Comparison of ENCODE assay signal across 9 cellular contexts in the genomic region with DNA sequence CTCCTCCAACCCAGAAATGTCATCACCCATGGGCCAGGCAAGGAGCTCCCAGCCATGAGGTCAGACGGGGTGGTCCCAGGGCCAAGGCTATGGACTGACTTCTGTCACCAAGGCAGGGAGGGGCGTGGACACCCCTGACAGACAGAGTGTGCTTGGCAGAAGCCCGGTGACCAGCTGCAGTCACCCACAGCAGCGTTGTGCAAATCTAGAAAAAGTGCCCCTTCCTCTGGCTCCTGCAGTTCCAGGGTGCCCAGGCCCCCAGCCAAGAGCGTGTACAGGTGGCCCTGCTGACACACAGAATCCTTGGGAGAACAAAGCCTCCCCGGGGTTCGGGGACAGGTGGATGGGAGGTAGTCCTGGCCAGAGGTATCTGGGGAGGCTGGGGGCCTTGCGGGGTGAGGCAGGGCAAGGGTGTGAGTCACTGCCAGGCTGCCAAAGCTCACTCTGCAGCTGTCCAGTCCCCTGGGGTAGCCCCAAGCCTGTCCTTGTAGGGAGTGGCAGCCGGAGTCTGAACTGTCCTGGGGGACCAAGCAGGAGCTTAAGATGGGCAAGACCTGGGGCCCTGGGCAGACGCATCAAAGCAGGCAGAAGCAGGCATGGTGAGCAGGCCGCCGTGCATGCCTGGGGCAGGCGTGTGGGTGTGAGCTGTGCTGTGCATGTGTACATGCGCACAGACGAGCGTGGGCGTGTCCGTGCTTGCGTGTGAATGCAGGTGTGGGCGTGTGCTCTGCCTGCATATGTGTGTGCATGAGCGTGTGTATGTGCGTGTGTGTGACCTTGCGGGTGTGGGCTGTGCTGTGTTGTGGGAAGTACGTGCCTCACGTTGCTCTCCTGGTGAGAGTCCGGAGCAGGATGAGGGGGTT. TPM values are rescaled to one million over a fixed set of nuclear protein-coding genes. Genes with fewer than 3 reads are reported as not detected.
DNase-seq lines count a peak whose midpoint lies in the region; ATAC-seq and TF ChIP-seq lines count a peak whose summit lies in the region.
"Had no signal": no experiment of that assay in that cellular context is flagged by ENCODE, and none has a peak within 500 bp of the region (broad histone marks: within the 10 kb centered on the region; RNA-seq: fewer than 3 reads in every experiment).

No MANE protein-coding gene starts in this region.

- H3K4me3 ChIP-seq in uterus = no peak overlapping the region

- no peaks in the 10 kb centered on the region for H3K27me3 ChIP-seq in uterus

- no peak overlapping the region for H3K27ac ChIP-seq in uterus

- H3K27ac Mint-ChIP-seq in memory B cell (peak overlapping the region; percentile 62), HFFc6 (no peak overlapping the region)
- H3K27ac Mint-ChIP-seq in activated CD8-positive, alpha-beta memory T cell treated with anti-CD3 and anti-CD28 coated beads, Interleukin-2, amount 10 ng/mL, durations not matched to agents 7 days and 5 days = no peak overlapping the region

- DNase-seq in CD1c-positive myeloid dendritic cell (ENCODE audit: extremely low spot score) = peak; percentile 57
- peak; percentile 51 for DNase-seq in SK-N-DZ (ENCODE audit: low spot score)
- no peak for DNase-seq in memory B cell (ENCODE audit: low spot score in 2 of 2)
- DNase-seq in uterus = no peak
- DNase-seq in activated CD8-positive, alpha-beta memory T cell treated with anti-CD3 and anti-CD28 coated beads, Interleukin-2, amount 10 ng/mL, durations not matched to agents 7 days and 5 days = no peak
- DNase-seq in HFFc6 = no peak
- DNase-seq: H7 had no signal

- intact Hi-C loops in uterus (cut with DNase I; ENCODE audit: low total_unique reads) = no loop called here

- ATAC-seq in memory B cell (ENCODE audit: low read depth) (peak; percentile 10), GM18909 (IDR thresholded peaks at IDR 0.05; ENCODE audit: poor library complexity, unreplicated experiment) (no peak)
- ATAC-seq in activated CD8-positive, alpha-beta memory T cell treated with anti-CD3 and anti-CD28 coated beads, Interleukin-2, amount 10 ng/mL, durations not matched to agents 7 days and 5 days = no peak

- H3K4me3 Mint-ChIP-seq in memory B cell (no peak overlapping the region), HFFc6 (no peak overlapping the region)
- H3K4me3 Mint-ChIP-seq in activated CD8-positive, alpha-beta memory T cell treated with anti-CD3 and anti-CD28 coated beads, Interleukin-2, amount 10 ng/mL, durations not matched to agents 7 days and 5 days = no peak overlapping the region

- H3K9me3 Mint-ChIP-seq in memory B cell (no peaks in the 10 kb centered on the region), HFFc6 (no peaks in the 10 kb centered on the region)
- H3K9me3 Mint-ChIP-seq in activated CD8-positive, alpha-beta memory T cell treated with anti-CD3 and anti-CD28 coated beads, Interleukin-2, amount 10 ng/mL, durations not matched to agents 7 days and 5 days (ENCODE audit: low read depth) = no peaks in the 10 kb centered on the region

- H3K27me3 Mint-ChIP-seq in memory B cell = no peaks in the 10 kb centered on the region
- H3K27me3 Mint-ChIP-seq in activated CD8-positive, alpha-beta memory T cell treated with anti-CD3 and anti-CD28 coated beads, Interleukin-2, amount 10 ng/mL, durations not matched to agents 7 days and 5 days = no peaks in the 10 kb centered on the region
- H3K27me3 Mint-ChIP-seq in HFFc6 (ENCODE audit: insufficient read depth) = no peaks in the 10 kb centered on the region

- peak; percentile 21 for TF ChIP-seq POLR2A in GM19099 (IDR thresholded peaks at IDR 0.05; ENCODE audit: extremely low read depth, insufficient read length, low read depth)
- TF ChIP-seq POLR2A in uterus (IDR thresholded peaks at IDR 0.05) = no peak

- no peaks in the 10 kb centered on the region for H3K9me3 ChIP-seq in uterus

- H3K36me3 ChIP-seq in uterus = no peaks in the 10 kb centered on the region

- H3K4me1 Mint-ChIP-seq in memory B cell (peaks cover 31% of the 10 kb centered on the region), HFFc6 (ENCODE audit: low read depth) (peaks cover 9% of the 10 kb centered on the region)
- peaks cover 26% of the 10 kb centered on the region for H3K4me1 Mint-ChIP-seq in activated CD8-positive, alpha-beta memory T cell treated with anti-CD3 and anti-CD28 coated beads, Interleukin-2, amount 10 ng/mL, durations not matched to agents 7 days and 5 days

- TF ChIP-seq CTCF in uterus (IDR thresholded peaks at IDR 0.05) (no peak), HFFc6 (IDR thresholded peaks at IDR 0.05) (no peak)

- CTCF ChIA-PET in activated CD8-positive, alpha-beta memory T cell treated with anti-CD3 and anti-CD28 coated beads, Interleukin-2, amount 10 ng/mL, durations not matched to agents 7 days and 5 days (lab: Charles Lee) = no interaction called here

- H3K36me3 Mint-ChIP-seq in memory B cell (peaks cover 4% of the 10 kb centered on the region), HFFc6 (ENCODE audit: low read depth) (peaks cover 8% of the 10 kb centered on the region)
- H3K36me3 Mint-ChIP-seq in activated CD8-positive, alpha-beta memory T cell treated with anti-CD3 and anti-CD28 coated beads, Interleukin-2, amount 10 ng/mL, durations not matched to agents 7 days and 5 days = peaks cover 7% of the 10 kb centered on the region

- peaks cover 7 to 12% of the 10 kb centered on the region in 2 donors for H3K4me1 ChIP-seq in uterus

RNA-seq across cellular contexts. Expression of a gene that starts 3.3 kb away (rescaled TPM):
- polyA plus RNA-seq in SK-N-DZ (2014; cell fraction: cytosol; rRNA removed) = 1.8 and 2.4 TPM in 2 replicates
- polyA plus RNA-seq in SK-N-DZ (2014; cell fraction: nucleus; rRNA removed) = 3.8 and 11.8 TPM in 2 replicates
- 1 to 10 TPM in 2 of 4 donors, not detected in 2; 4.6 to 9.9 TPM for total RNA-seq in uterus
- total RNA-seq in activated CD8-positive, alpha-beta memory T cell treated with anti-CD3 and anti-CD28 coated beads, Interleukin-2, amount 10 ng/mL, durations not matched to agents 7 days and 5 days = 10 to 100 TPM; 14.3 to 19.8 TPM
- 10 to 100 TPM; 14.2 to 23.0 (median 18.8) TPM for total RNA-seq in HFFc6 (2021; fragmentation: NEBNext Ultra II Directional; extraction: Animal tissue kit (Norgen Biotek cat#: 25700))

RNA-seq across cellular contexts. Expression of a gene that starts 3.6 kb away (rescaled TPM):
- polyA plus RNA-seq in SK-N-DZ (2014; cell fraction: cytosol; rRNA removed) = 121 and 140 TPM in 2 replicates
- polyA plus RNA-seq in SK-N-DZ (2014; cell fraction: nucleus; rRNA removed) = 74.1 and 256 TPM in 2 replicates
- 100 to 1,000 TPM in 1 of 4 donors, 10 to 100 TPM in 3; 24.1 to 168 (median 64.2) TPM for total RNA-seq in uterus
- 100 to 1,000 TPM; 213 to 231 TPM for total RNA-seq in activated CD8-positive, alpha-beta memory T cell treated with anti-CD3 and anti-CD28 coated beads, Interleukin-2, amount 10 ng/mL, durations not matched to agents 7 days and 5 days
- 100 to 1,000 TPM; 181 to 374 (median 290) TPM for total RNA-seq in HFFc6 (2021; fragmentation: NEBNext Ultra II Directional; extraction: Animal tissue kit (Norgen Biotek cat#: 25700))

RNA-seq across cellular contexts. Expression of a gene that starts 11.3 kb away (rescaled TPM):
- not detected in 2 replicates for polyA plus RNA-seq in SK-N-DZ (2014; cell fraction: cytosol; rRNA removed)
- not detected in 2 replicates for polyA plus RNA-seq in SK-N-DZ (2014; cell fraction: nucleus; rRNA removed)
- 10 to 100 TPM in 1 of 4 donors, 1 to 10 TPM in 3; 1.2 to 12.6 (median 2.8) TPM for total RNA-seq in uterus
- total RNA-seq in activated CD8-positive, alpha-beta memory T cell treated with anti-CD3 and anti-CD28 coated beads, Interleukin-2, amount 10 ng/mL, durations not matched to agents 7 days and 5 days = 1 to 10 TPM; 1.1 to 1.5 TPM
- under 1 TPM in 5 of 6 experiments, not detected in 1; 0.13 to 0.62 (median 0.21) TPM for total RNA-seq in HFFc6 (2021; fragmentation: NEBNext Ultra II Directional; extraction: Animal tissue kit (Norgen Biotek cat#: 25700))

RNA-seq across cellular contexts. Expression of a gene that starts 28.0 kb away (rescaled TPM):
- polyA plus RNA-seq in SK-N-DZ (2014; cell fraction: cytosol; rRNA removed) = 29.2 and 44.3 TPM in 2 replicates
- polyA plus RNA-seq in SK-N-DZ (2014; cell fraction: nucleus; rRNA removed) = 129 and 164 TPM in 2 replicates
- 10 to 100 TPM; 17.7 to 80.6 (median 53.4) TPM for total RNA-seq in uterus
- total RNA-seq in activated CD8-positive, alpha-beta memory T cell treated with anti-CD3 and anti-CD28 coated beads, Interleukin-2, amount 10 ng/mL, durations not matched to agents 7 days and 5 days = 10 to 100 TPM; 38.9 to 49.0 TPM
- 10 to 100 TPM; 28.5 to 34.5 (median 30.2) TPM for total RNA-seq in HFFc6 (2021; fragmentation: NEBNext Ultra II Directional; extraction: Animal tissue kit (Norgen Biotek cat#: 25700))

RNA-seq across cellular contexts. Expression of a gene that starts 52.3 kb away (rescaled TPM):
- polyA plus RNA-seq in SK-N-DZ (2014; cell fraction: cytosol; rRNA removed) = 3.5 and 7.5 TPM in 2 replicates
- polyA plus RNA-seq in SK-N-DZ (2014; cell fraction: nucleus; rRNA removed) = 1.8 and 9.4 TPM in 2 replicates
- total RNA-seq in uterus = 10 to 100 TPM in 1 of 4 donors, 1 to 10 TPM in 1, under 1 TPM in 1, not detected in 1; 0.26 to 16.2 (median 1.2) TPM
- 10 to 100 TPM; 10.0 to 14.6 TPM for total RNA-seq in activated CD8-positive, alpha-beta memory T cell treated with anti-CD3 and anti-CD28 coated beads, Interleukin-2, amount 10 ng/mL, durations not matched to agents 7 days and 5 days
- total RNA-seq in HFFc6 (2021; fragmentation: NEBNext Ultra II Directional; extraction: Animal tissue kit (Norgen Biotek cat#: 25700)) = not detected

Comparison
In these comparisons a context has a peak if more than half of its experiments do, and no peak if none do; other contexts are left out.
1. DNase-seq: peak in CD1c-positive myeloid dendritic cell (single experiment) and SK-N-DZ (single experiment); none in memory B cell (0 of 2), uterus (0 of 2), activated CD8-positive, alpha-beta memory T cell treated with anti-CD3 and anti-CD28 coated beads, Interleukin-2, amount 10 ng/mL, durations not matched to agents 7 days and 5 days (single experiment) and HFFc6 (single experiment).